Comparison of ENCODE assay signal across 2 cellular contexts in genomic region chr1:99171126-99171813, GRCh38.
TF ChIP-seq lines count a peak whose summit lies in the region.

No MANE protein-coding gene starts in this region.

TF ChIP-seq in SK-N-SH treated with all-trans-retinoic acid at 6 μM for 48 hours, 23 proteins besides CTCF, POLR2A, EP300 and RAD21:
- TF ChIP-seq POU6F1 (CRISPR knock-in tag; IDR thresholded peaks at IDR 0.05; ENCODE audit: borderline replicate concordance, low read depth) = no peak
- TF ChIP-seq ESRRG (CRISPR knock-in tag; IDR thresholded peaks at IDR 0.05) = no peak
- TF ChIP-seq ZFP30 (CRISPR knock-in tag; IDR thresholded peaks at IDR 0.05) = no peak
- no peak for TF ChIP-seq TCF4 (CRISPR knock-in tag; IDR thresholded peaks at IDR 0.05; ENCODE audit: borderline replicate concordance)
- TF ChIP-seq ARNTL (CRISPR knock-in tag; IDR thresholded peaks at IDR 0.05; ENCODE audit: borderline replicate concordance, low read depth) = no peak
- TF ChIP-seq ZFP3 (CRISPR knock-in tag; IDR thresholded peaks at IDR 0.05) = no peak
- TF ChIP-seq OSR1 (CRISPR knock-in tag; IDR thresholded peaks at IDR 0.05) = no peak
- no peak for TF ChIP-seq TSHZ2 (CRISPR knock-in tag; IDR thresholded peaks at IDR 0.05)
- TF ChIP-seq ZC3H10 (CRISPR knock-in tag; IDR thresholded peaks at IDR 0.05) = no peak
- no peak for TF ChIP-seq ZNF8 (CRISPR knock-in tag; IDR thresholded peaks at IDR 0.05)
- TF ChIP-seq BACH2 (CRISPR knock-in tag; IDR thresholded peaks at IDR 0.05; ENCODE audit: borderline replicate concordance) = no peak
- no peak for TF ChIP-seq ZNF565 (CRISPR knock-in tag; conservative IDR thresholded peaks at IDR 0.05; ENCODE audit: low read depth)
- TF ChIP-seq PPARA (CRISPR knock-in tag; IDR thresholded peaks at IDR 0.05; ENCODE audit: borderline replicate concordance) = no peak
- TF ChIP-seq CSRNP3 (CRISPR knock-in tag; IDR thresholded peaks at IDR 0.05) = no peak
- TF ChIP-seq RARB (CRISPR knock-in tag; IDR thresholded peaks at IDR 0.05) = no peak

TF ChIP-seq in SK-N-SH, 30 proteins besides CTCF, POLR2A, EP300 and RAD21 (continued from another document):
- no peak for TF ChIP-seq REST (IDR thresholded peaks at IDR 0.05; ENCODE audit: low read depth, low read length)
- no peak for TF ChIP-seq IRF3 (IDR thresholded peaks at IDR 0.05; ENCODE audit: low read depth, low read length)
- TF ChIP-seq POLR2AphosphoS5 (IDR thresholded peaks at IDR 0.05; ENCODE audit: low read depth, low read length) = no peak
- TF ChIP-seq SMC3 (IDR thresholded peaks at IDR 0.05; ENCODE audit: low read depth, low read length) = no peak
- TF ChIP-seq YY1 (IDR thresholded peaks at IDR 0.05; ENCODE audit: low read depth) = no peak
- no peak for TF ChIP-seq FOSL2 (IDR thresholded peaks at IDR 0.05; ENCODE audit: borderline replicate concordance, low read depth)
- no peak for TF ChIP-seq NFIC (IDR thresholded peaks at IDR 0.05; ENCODE audit: borderline replicate concordance)
- TF ChIP-seq MXI1 (IDR thresholded peaks at IDR 0.05; ENCODE audit: low read depth, low read length) = no peak
- TF ChIP-seq JUND (IDR thresholded peaks at IDR 0.05) = no peak
- TF ChIP-seq SIN3A (IDR thresholded peaks at IDR 0.05; ENCODE audit: borderline replicate concordance, low read depth, low read length) = no peak
- no peak for TF ChIP-seq USF2 (IDR thresholded peaks at IDR 0.05; ENCODE audit: borderline replicate concordance, low read depth, low read length)
